8 cellular contexts compared by ENCODE assay signal in the genomic region with DNA sequence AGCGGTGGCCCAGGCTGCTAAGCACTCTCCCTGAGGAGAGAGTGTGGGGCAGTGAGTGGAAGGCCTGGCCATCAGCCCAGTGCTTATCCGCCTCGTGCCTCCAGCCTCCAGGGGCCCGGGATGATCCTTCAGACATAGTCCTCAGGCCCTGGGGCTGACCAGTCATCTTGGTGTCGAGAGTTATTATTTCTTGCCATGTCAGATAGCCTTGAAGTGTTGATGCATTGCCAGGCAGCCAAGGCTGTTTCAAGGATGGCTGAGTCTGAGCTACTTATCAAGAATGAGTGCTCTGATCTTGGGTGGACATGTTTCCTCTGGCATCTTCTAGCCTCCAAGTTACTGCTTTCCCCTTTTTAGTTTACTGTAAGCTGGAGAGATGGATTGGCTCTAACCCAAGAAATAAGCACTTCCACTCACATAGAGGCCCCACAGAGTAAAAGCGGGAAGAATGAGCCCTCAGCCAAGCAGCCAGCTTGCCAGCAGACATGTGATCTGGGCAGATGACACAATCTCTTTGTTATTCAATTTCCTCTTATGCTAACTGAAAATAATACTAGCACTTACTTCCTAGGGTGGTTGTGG.
A peak's percentile ranks its signal among the peaks of the same experiment; 100 is the strongest.
DNase-seq lines count a peak whose midpoint lies in the region; ATAC-seq and TF ChIP-seq lines count a peak whose summit lies in the region.

No MANE protein-coding gene starts in this region.

- ATAC-seq in HG03159 (IDR thresholded peaks at IDR 0.05; ENCODE audit: unreplicated experiment) (no peak), HG03175 (IDR thresholded peaks at IDR 0.05; ENCODE audit: unreplicated experiment) (no peak)

- H3K4ac ChIP-seq in mesenchymal stem cell (ENCODE audit: low read depth in 1 of 2, low read length in 2 of 2): peak overlapping the region; percentile 66 to 91

- H3K27ac Mint-ChIP-seq in chondrocyte (ENCODE audit: unreplicated experiment): peak overlapping the region; percentile 74

- CTCF ChIA-PET in OCI-LY7 (lab: Charles Lee; ENCODE audit: unreplicated experiment): no interaction called here

- no peak overlapping the region for H2AFZ ChIP-seq in mesenchymal stem cell (ENCODE audit: low read depth, low read length)
- no peak overlapping the region for H2AFZ ChIP-seq in OCI-LY7 (ENCODE audit: low read length)

- H2BK120ac ChIP-seq in mesenchymal stem cell (ENCODE audit: low read depth, low read length): peak overlapping the region; percentile 8

- no peaks in the 10 kb centered on the region for H3K79me2 ChIP-seq in OCI-LY7 (ENCODE audit: insufficient read depth, low read depth, low read length)

- peak; percentile 76 for DNase-seq in ELR (ENCODE audit: low read depth)
- peak; percentile 81 for DNase-seq in NCI-H446 treated with DMSO at 0.1 percent for 48 hours (lab: John Stamatoyannopoulos, UW)
- no peak for DNase-seq in chondrocyte (ENCODE audit: low spot score)
- peak; percentile 94 for DNase-seq in mesenchymal stem cell
- DNase-seq in uterus: peak; percentile 63 to 79
- no peak for DNase-seq in OCI-LY7 (ENCODE audit: low spot score)

- peaks cover 8% of the 10 kb centered on the region for H3K9me3 Mint-ChIP-seq in chondrocyte (ENCODE audit: low read depth)

- H3K9me3 ChIP-seq in mesenchymal stem cell (ENCODE audit: control insufficient read depth, low read length): peaks cover under 1% of the 10 kb centered on the region
- H3K9me3 ChIP-seq in uterus: no peaks in the 10 kb centered on the region
- H3K9me3 ChIP-seq in OCI-LY7 (ENCODE audit: low read length): no peaks in the 10 kb centered on the region; the same call in 1 of the 2 replicates

- TF ChIP-seq CTCF in chondrocyte (IDR thresholded peaks at IDR 0.05) (no peak), uterus (IDR thresholded peaks at IDR 0.05) (no peak), OCI-LY7 (conservative IDR thresholded peaks at IDR 0.05; ENCODE audit: low read length) (no peak)

- H3K27ac ChIP-seq in mesenchymal stem cell (ENCODE audit: low read length, poor library complexity, severe bottlenecking) (peak overlapping the region; percentile 75), uterus (peak overlapping the region; percentile 61 to 62), OCI-LY7 (ENCODE audit: low read depth, low read length, poor library complexity, severe bottlenecking) (no peak overlapping the region)

- peaks cover 24% of the 10 kb centered on the region for H3K4me1 Mint-ChIP-seq in chondrocyte (ENCODE audit: low read depth)

- H3K4me3 Mint-ChIP-seq in chondrocyte (ENCODE audit: unreplicated experiment): no peak overlapping the region

- peak overlapping the region; percentile 41 to 92 for H3K18ac ChIP-seq in mesenchymal stem cell (ENCODE audit: low read depth in 1 of 2, low read length in 2 of 2)

- peak overlapping the region; percentile 74 for H3K9ac ChIP-seq in mesenchymal stem cell (ENCODE audit: low read length)

- H3K4me3 ChIP-seq in mesenchymal stem cell (ENCODE audit: insufficient read depth in 1 of 2, low read depth in 1 of 2, low read length in 2 of 2) (no peak overlapping the region), uterus (no peak overlapping the region), OCI-LY7 (ENCODE audit: low read depth, low read length, poor library complexity, severe bottlenecking) (no peak overlapping the region)

- H3K9me2 ChIP-seq in OCI-LY7 (ENCODE audit: insufficient read depth, low read length): no peaks in the 10 kb centered on the region

- H3K36me3 ChIP-seq in mesenchymal stem cell (ENCODE audit: control insufficient read depth in 1 of 2, insufficient read depth in 2 of 2, low read depth in 1 of 2, low read length in 2 of 2) (no peaks in the 10 kb centered on the region), uterus (no peaks in the 10 kb centered on the region), OCI-LY7 (ENCODE audit: insufficient read depth, low read length) (no peaks in the 10 kb centered on the region)

- peak overlapping the region; percentile 90 for H2AK5ac ChIP-seq in mesenchymal stem cell (ENCODE audit: low read length, severe bottlenecking)

- POLR2A ChIA-PET in OCI-LY7 (lab: Charles Lee): no interaction called here

- H4K91ac ChIP-seq in mesenchymal stem cell (ENCODE audit: low read length): peak overlapping the region; percentile 83

- intact Hi-C loops in uterus (cut with DNase I; ENCODE audit: low total_unique reads) (no loop called here), OCI-LY7 (cut with micrococcal nuclease; ENCODE audit: unreplicated experiment) (no loop called here)

- peaks cover 13% of the 10 kb centered on the region for H3K4me1 ChIP-seq in mesenchymal stem cell (ENCODE audit: control insufficient read depth, insufficient read depth, low read depth, low read length)
- peaks cover 0 to 4% of the 10 kb centered on the region in 2 donors for H3K4me1 ChIP-seq in uterus
- H3K4me1 ChIP-seq in OCI-LY7 (ENCODE audit: insufficient read depth, low read length, poor library complexity, severe bottlenecking): no peaks in the 10 kb centered on the region

- H3K27me3 Mint-ChIP-seq in chondrocyte (ENCODE audit: low read depth): peaks cover 3% of the 10 kb centered on the region

- no TSS peak for BruUV-seq in OCI-LY7 (replicated peaks; lab: Mats Ljungman, UMichigan)

- no peak overlapping the region for H3K14ac ChIP-seq in mesenchymal stem cell (ENCODE audit: low read length in 2 of 2)

- H3K4me2 ChIP-seq in mesenchymal stem cell (ENCODE audit: low read length, poor library complexity, severe bottlenecking): no peak overlapping the region
- H3K4me2 ChIP-seq in OCI-LY7 (ENCODE audit: low read length): no peak overlapping the region

- no peaks in the 10 kb centered on the region for H3K27me3 ChIP-seq in mesenchymal stem cell (ENCODE audit: control insufficient read depth in 1 of 2, insufficient read depth in 1 of 2, low read length in 2 of 2)
- H3K27me3 ChIP-seq in uterus: no peaks in the 10 kb centered on the region

- no peak for TF ChIP-seq POLR2A in uterus (IDR thresholded peaks at IDR 0.05)

- H3K79me1 ChIP-seq in mesenchymal stem cell (replicated peaks; ENCODE audit: low read length, poor library complexity, severe bottlenecking): no peaks in the 10 kb centered on the region

- peak overlapping the region; percentile 59 to 98 for H2BK12ac ChIP-seq in mesenchymal stem cell (ENCODE audit: low read length in 2 of 2)

- no peak overlapping the region for H3K23ac ChIP-seq in mesenchymal stem cell (ENCODE audit: low read length in 2 of 2)

- 53% methylated on average over 6 of the region's 6 CpGs for WGBS in mesenchymal stem cell

- H4K8ac ChIP-seq in mesenchymal stem cell (ENCODE audit: low read length): peak overlapping the region; percentile 8

- H4K20me1 ChIP-seq in OCI-LY7 (ENCODE audit: insufficient read depth, low read length): no peaks in the 10 kb centered on the region

- peak overlapping the region; percentile 75 for H2BK15ac ChIP-seq in mesenchymal stem cell (ENCODE audit: low read depth, poor library complexity, severe bottlenecking)

- H2BK5ac ChIP-seq in mesenchymal stem cell (ENCODE audit: low read depth, low read length, poor library complexity, severe bottlenecking): peak overlapping the region; percentile 47

- peaks cover 1% of the 10 kb centered on the region for H3K36me3 Mint-ChIP-seq in chondrocyte (ENCODE audit: low read depth)

Comparison
In these comparisons a context has a peak if more than half of its experiments do, and no peak if none do; other contexts are left out.
1. DNase-seq: peak in ELR (single experiment), NCI-H446 treated with DMSO at 0.1 percent for 48 hours (single experiment), mesenchymal stem cell (single experiment) and uterus (2 of 2); none in chondrocyte (single experiment) and OCI-LY7 (single experiment).